23 cellular contexts compared by ENCODE assay signal in genomic region chr17:43848601-43849000, GRCh38. TPM values are rescaled to one million over a fixed set of nuclear protein-coding genes. Genes with fewer than 3 reads are reported as not detected.
"Had no signal": no experiment of that assay in that cellular context is flagged by ENCODE, and none has a peak within 500 bp of the region (broad histone marks: within the 10 kb centered on the region; RNA-seq: fewer than 3 reads in every experiment).

No MANE protein-coding gene starts in this region.

- H3K4me3 ChIP-seq: dorsolateral prefrontal cortex, esophagus muscularis mucosa, right lobe of liver, spleen, thoracic aorta, transverse colon had no signal

- DNase-seq: cortex of kidney; dorsolateral prefrontal cortex; effector CD8-positive, alpha-beta T cell; gastrocnemius medialis; immature natural killer cell; mesendoderm; naive B cell; right lobe of liver; spleen; stimulated activated CD4-positive, alpha-beta T cell treated with anti-CD3 and anti-CD28 coated beads, Interleukin-15, amount 100 ng/mL, for 24 hours; stimulated activated CD4-positive, alpha-beta T cell treated with anti-CD3 and anti-CD28 coated beads, Interleukin-1b, Interleukin-23, amount 100 ng/mL, for 48 hours; stimulated activated CD4-positive, alpha-beta T cell treated with anti-CD3 and anti-CD28 coated beads, Interleukin-4, amount 100 ng/mL, for 24 hours; transverse colon had no signal

- H3K36me3 Mint-ChIP-seq: immature natural killer cell; stimulated activated memory B cell treated with anti-CD40 and anti-IgM and Interleukin-4, amounts not matched to agents 10 μg/mL and 1 μg/mL and 100 μg/mL, for 72 hours had no signal

- H3K9me3 ChIP-seq: esophagus muscularis mucosa, gastrocnemius medialis, right lobe of liver, spleen, thoracic aorta, transverse colon had no signal

- H3K4me3 Mint-ChIP-seq: central memory CD8-positive, alpha-beta T cell; immature natural killer cell; naive B cell; nephron; stimulated activated memory B cell treated with anti-CD40 and anti-IgM and Interleukin-4, amounts not matched to agents 10 μg/mL and 1 μg/mL and 100 μg/mL, for 72 hours; stimulated activated naive CD8-positive, alpha-beta T cell treated with anti-CD3 and anti-CD28 coated beads, Interleukin-15, Interleukin-2, amounts not matched to agents 100 ng/mL and 50 ng/mL, for 24 hours had no signal

- H3K36me3 ChIP-seq: esophagus muscularis mucosa, gastrocnemius medialis, right lobe of liver, spleen, thoracic aorta, transverse colon had no signal

- H3K27ac ChIP-seq: dorsolateral prefrontal cortex, epithelial cell of prostate, esophagus muscularis mucosa, right lobe of liver, spleen, thoracic aorta, transverse colon had no signal

- ATAC-seq: gastrocnemius medialis; right lobe of liver; stimulated activated memory B cell treated with anti-CD40 and anti-IgM and Interleukin-4, amounts not matched to agents 10 μg/mL and 1 μg/mL and 100 μg/mL, for 72 hours had no signal

- H3K27me3 ChIP-seq: right lobe of liver had no signal

- H3K4me1 Mint-ChIP-seq: central memory CD8-positive, alpha-beta T cell had no signal

- H3K9me3 Mint-ChIP-seq: central memory CD8-positive, alpha-beta T cell; immature natural killer cell; naive B cell; nephron; stimulated activated memory B cell treated with anti-CD40 and anti-IgM and Interleukin-4, amounts not matched to agents 10 μg/mL and 1 μg/mL and 100 μg/mL, for 72 hours; stimulated activated naive CD8-positive, alpha-beta T cell treated with anti-CD3 and anti-CD28 coated beads, Interleukin-15, Interleukin-2, amounts not matched to agents 100 ng/mL and 50 ng/mL, for 24 hours had no signal

- H3K27ac Mint-ChIP-seq: immature natural killer cell; naive B cell; nephron; stimulated activated memory B cell treated with anti-CD40 and anti-IgM and Interleukin-4, amounts not matched to agents 10 μg/mL and 1 μg/mL and 100 μg/mL, for 72 hours; stimulated activated naive CD8-positive, alpha-beta T cell treated with anti-CD3 and anti-CD28 coated beads, Interleukin-15, Interleukin-2, amounts not matched to agents 100 ng/mL and 50 ng/mL, for 24 hours had no signal

RNA-seq across cellular contexts. Expression of gene CD300LG, which starts 1.6 kb away (rescaled TPM):
- total RNA-seq: fibroblast of villous mesenchyme, lung microvascular endothelial cell had no signal
- polyA plus RNA-seq: immature natural killer cell, keratinocyte had no signal

RNA-seq across cellular contexts. Expression of gene MPP3, which starts 15.7 kb away (rescaled TPM):
- polyA plus RNA-seq: immature natural killer cell had no signal
